Comparison of ENCODE assay signal across 9 cellular contexts in genomic region chr6:72580281-72580940, GRCh38. TPM values are rescaled to one million over a fixed set of nuclear protein-coding genes. Genes with fewer than 3 reads are reported as not detected.
A peak's percentile ranks its signal among the peaks of the same experiment; 100 is the strongest.
DNase-seq lines count a peak whose midpoint lies in the region; ATAC-seq and TF ChIP-seq lines count a peak whose summit lies in the region.
"Had no signal": no experiment of that assay in that cellular context is flagged by ENCODE, and none has a peak within 500 bp of the region (broad histone marks: within the 10 kb centered on the region; RNA-seq: fewer than 3 reads in every experiment).

No MANE protein-coding gene starts in this region.

- no peaks in the 10 kb centered on the region for H3K79me2 ChIP-seq in osteoblast (ENCODE audit: insufficient read depth, low read length)

- peak; percentile 88 for TF ChIP-seq CTCF in chondrocyte (IDR thresholded peaks at IDR 0.05)
- TF ChIP-seq CTCF in osteoblast (IDR thresholded peaks at IDR 0.05; ENCODE audit: extremely low read depth, low read depth, low read length) = peak; percentile 83

- peaks cover 6% of the 10 kb centered on the region for H3K4me1 ChIP-seq in osteoblast (ENCODE audit: insufficient read depth, low read length)

- no peak overlapping the region for H3K4me3 ChIP-seq in osteoblast (ENCODE audit: insufficient read depth, low read length)

- H3K27me3 ChIP-seq in osteoblast (ENCODE audit: insufficient read depth, low read length) = no peaks in the 10 kb centered on the region

- no peaks in the 10 kb centered on the region for H4K20me1 ChIP-seq in osteoblast (ENCODE audit: insufficient read depth, low read length)

- peak overlapping the region; percentile 5 for H3K4me2 ChIP-seq in osteoblast (ENCODE audit: insufficient read depth, low read length)

- H3K9me3 Mint-ChIP-seq in chondrocyte (ENCODE audit: low read depth) = peaks cover 4% of the 10 kb centered on the region

- peak overlapping the region; percentile 2 for H2AFZ ChIP-seq in osteoblast (ENCODE audit: low read length)

- DNase-seq in CMK (ENCODE audit: low read depth) (peak; percentile 54), NOMO-1 (lab: John Stamatoyannopoulos, UW; ENCODE audit: unreplicated experiment in 2 of 2) (peak; percentile 65 to 94), chondrocyte (ENCODE audit: low spot score) (no peak), osteoblast (ENCODE audit: insufficient read length, low spot score, missing footprints) (peak; percentile 71)
- DNase-seq: naive B cell had no signal

- no peak overlapping the region for H3K27ac ChIP-seq in osteoblast (ENCODE audit: low read depth, low read length)

- H3K4me3 Mint-ChIP-seq in chondrocyte (ENCODE audit: unreplicated experiment) = no peak overlapping the region
- H3K4me3 Mint-ChIP-seq: naive B cell had no signal

- H3K9me3 ChIP-seq in osteoblast (ENCODE audit: low read depth, low read length) = no peaks in the 10 kb centered on the region

- H3K27ac Mint-ChIP-seq in chondrocyte (ENCODE audit: unreplicated experiment) = no peak overlapping the region

- peaks cover 3% of the 10 kb centered on the region for H3K4me1 Mint-ChIP-seq in chondrocyte (ENCODE audit: low read depth)
- H3K4me1 Mint-ChIP-seq: naive B cell had no signal

- peaks cover 6% of the 10 kb centered on the region for H3K36me3 Mint-ChIP-seq in chondrocyte (ENCODE audit: low read depth)
- H3K36me3 Mint-ChIP-seq: naive B cell had no signal

- peak; percentile 71 for ATAC-seq in GM19043 (IDR thresholded peaks at IDR 0.05; ENCODE audit: low read depth, unreplicated experiment)
- peak; percentile 64 for ATAC-seq in HG03558 (IDR thresholded peaks at IDR 0.05; ENCODE audit: extremely low read depth, unreplicated experiment)
- ATAC-seq in GM19328 (IDR thresholded peaks at IDR 0.05; ENCODE audit: unreplicated experiment) = no peak
- ATAC-seq in HG02852 (IDR thresholded peaks at IDR 0.05; ENCODE audit: unreplicated experiment) = no peak

- peaks cover 3% of the 10 kb centered on the region for H3K27me3 Mint-ChIP-seq in chondrocyte (ENCODE audit: low read depth)

- no peaks in the 10 kb centered on the region for H3K36me3 ChIP-seq in osteoblast (ENCODE audit: insufficient read depth, low read length)

RNA-seq across cellular contexts. Expression of gene KCNQ5, which starts 41.5 kb away (rescaled TPM):
- total RNA-seq in chondrocyte = 4.1 to 4.7 TPM (median 4.5 TPM) in 3 replicates
- total RNA-seq in osteoblast = 4.0 and 8.5 TPM in 2 replicates

Comparison
In these comparisons a context has a peak if more than half of its experiments do, and no peak if none do; other contexts are left out.
1. ATAC-seq: peak in GM19043 (single experiment) and HG03558 (single experiment); none in GM19328 (single experiment) and HG02852 (single experiment).